ENCODE assay signal across 29 cellular contexts in the genomic region with DNA sequence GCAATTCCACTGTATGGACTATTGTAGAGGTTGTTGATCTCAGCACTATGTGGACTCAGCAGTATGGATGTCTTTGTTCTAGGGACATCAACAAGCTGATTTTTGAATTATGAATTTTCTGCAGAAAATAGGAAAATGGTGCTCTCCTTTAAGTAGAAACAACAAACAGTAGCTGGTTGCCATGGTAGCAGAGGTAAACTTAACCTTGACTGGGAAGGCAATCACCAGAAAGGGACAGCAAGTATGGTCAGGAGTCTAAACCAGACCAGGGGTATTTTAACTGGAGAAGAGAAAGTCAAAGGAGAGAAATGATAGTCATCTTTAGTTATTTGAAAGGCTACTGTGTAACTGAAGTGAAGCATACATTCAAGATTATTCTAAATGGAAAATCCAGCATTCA. TPM values are rescaled to one million over a fixed set of nuclear protein-coding genes. Genes with fewer than 3 reads are reported as not detected.
A peak's percentile ranks its signal among the peaks of the same experiment; 100 is the strongest.
DNase-seq lines count a peak whose midpoint lies in the region; ATAC-seq and TF ChIP-seq lines count a peak whose summit lies in the region.
"Had no signal": no experiment of that assay in that cellular context is flagged by ENCODE, and none has a peak within 500 bp of the region (broad histone marks: within the 10 kb centered on the region; RNA-seq: fewer than 3 reads in every experiment).

No MANE protein-coding gene starts in this region.

- H3K27me3 Mint-ChIP-seq in osteocyte (ENCODE audit: unreplicated experiment): no peaks in the 10 kb centered on the region
- H3K27me3 Mint-ChIP-seq in CD4-positive, alpha-beta T cell: no peaks in the 10 kb centered on the region
- H3K27me3 Mint-ChIP-seq: effector memory CD8-positive, alpha-beta T cell had no signal

- CTCF ChIA-PET in CD4-positive, alpha-beta T cell (lab: Charles Lee): no interaction called here

- H3K4me1 Mint-ChIP-seq in osteocyte (ENCODE audit: unreplicated experiment): peaks cover 74% of the 10 kb centered on the region
- H3K4me1 Mint-ChIP-seq in CD4-positive, alpha-beta T cell (ENCODE audit: low read depth): no peaks in the 10 kb centered on the region
- H3K4me1 Mint-ChIP-seq: naive B cell had no signal

- no peak for TF ChIP-seq EP300 in gastroesophageal sphincter (IDR thresholded peaks at IDR 0.05)

- no peak overlapping the region for H3K4me3 ChIP-seq in gastroesophageal sphincter
- H3K4me3 ChIP-seq: MG63, transverse colon had no signal

- intact Hi-C loops in CD4-positive, alpha-beta T cell (cut with DNase I, micrococcal nuclease): no loop called here

- H3K27ac ChIP-seq in CD4-positive, alpha-beta T cell (ENCODE audit: low read depth, low read length): no peak overlapping the region
- peak overlapping the region in 2 of 4 donors; percentile 39 to 61 for H3K27ac ChIP-seq in gastroesophageal sphincter
- H3K27ac ChIP-seq: foreskin keratinocyte, transverse colon had no signal

- H3K4me3 Mint-ChIP-seq in osteocyte (ENCODE audit: unreplicated experiment): no peak overlapping the region
- H3K4me3 Mint-ChIP-seq in CD4-positive, alpha-beta T cell: no peak overlapping the region
- H3K4me3 Mint-ChIP-seq: effector memory CD8-positive, alpha-beta T cell; naive B cell; T-helper 1 cell treated with Interleukin-12 subunit alpha and Interleukin-12 subunit beta and Interleukin-4 antibody, amounts not matched to agents 30 μg/mL and 1 μg/mL, for 36 hours had no signal

- no peak for TF ChIP-seq POLR2A in gastroesophageal sphincter (IDR thresholded peaks at IDR 0.05)

- peak overlapping the region; percentile 85 for H3K27ac Mint-ChIP-seq in osteocyte (ENCODE audit: unreplicated experiment)
- H3K27ac Mint-ChIP-seq in CD4-positive, alpha-beta T cell: no peak overlapping the region
- H3K27ac Mint-ChIP-seq: effector memory CD8-positive, alpha-beta T cell; naive B cell; T-helper 1 cell treated with Interleukin-12 subunit alpha and Interleukin-12 subunit beta and Interleukin-4 antibody, amounts not matched to agents 30 μg/mL and 1 μg/mL, for 36 hours had no signal

- no peaks in the 10 kb centered on the region for H3K36me3 ChIP-seq in gastroesophageal sphincter
- H3K36me3 ChIP-seq: MG63, transverse colon had no signal

- peaks cover 36 to 100% (median 47%) of the 10 kb centered on the region in 3 donors for H3K4me1 ChIP-seq in gastroesophageal sphincter

- H3K9me3 Mint-ChIP-seq in osteocyte (ENCODE audit: unreplicated experiment): no peaks in the 10 kb centered on the region
- H3K9me3 Mint-ChIP-seq in CD4-positive, alpha-beta T cell: peaks cover 1% of the 10 kb centered on the region
- H3K9me3 Mint-ChIP-seq: effector memory CD8-positive, alpha-beta T cell had no signal

- no peak for ATAC-seq in CD4-positive, alpha-beta T cell (ENCODE audit: poor library complexity)
- ATAC-seq in gastroesophageal sphincter: no peak
- no peak for ATAC-seq in stimulated activated naive CD8-positive, alpha-beta T cell treated with anti-CD3 and anti-CD28 coated beads, Interleukin-15, Interleukin-2, amounts not matched to agents 100 U/mL and 50 U/mL, for 24 hours
- ATAC-seq: effector memory CD8-positive, alpha-beta T cell; esophagus mucosa; foreskin keratinocyte; left colon had no signal

- no peaks in the 10 kb centered on the region for H3K9me3 ChIP-seq in CD4-positive, alpha-beta T cell (ENCODE audit: control insufficient read depth, low read length)
- H3K9me3 ChIP-seq in gastroesophageal sphincter: no peaks in the 10 kb centered on the region
- H3K9me3 ChIP-seq: MG63, SK-N-SH, transverse colon had no signal

- H3K27me3 ChIP-seq in CD4-positive, alpha-beta T cell (ENCODE audit: control insufficient read depth, insufficient read depth, low read length): no peaks in the 10 kb centered on the region
- no peaks in the 10 kb centered on the region for H3K27me3 ChIP-seq in gastroesophageal sphincter
- H3K27me3 ChIP-seq: foreskin keratinocyte, MG63, transverse colon had no signal

- POLR2A ChIA-PET in CD4-positive, alpha-beta T cell (lab: Charles Lee): no interaction called here

- TF ChIP-seq CTCF in osteocyte (IDR thresholded peaks at IDR 0.05) (no peak), gastroesophageal sphincter (IDR thresholded peaks at IDR 0.05) (no peak)
- TF ChIP-seq CTCF in CD4-positive, alpha-beta T cell (IDR thresholded peaks at IDR 0.05): no peak

- peaks cover 11% of the 10 kb centered on the region for H3K36me3 Mint-ChIP-seq in osteocyte (ENCODE audit: unreplicated experiment)
- no peaks in the 10 kb centered on the region for H3K36me3 Mint-ChIP-seq in CD4-positive, alpha-beta T cell (ENCODE audit: low read depth)
- H3K36me3 Mint-ChIP-seq: naive B cell had no signal

- DNase-seq in M059J (ENCODE audit: low read depth) (peak; percentile 59), astrocyte of the hippocampus (ENCODE audit: low read depth, low spot score) (peak; percentile 40), glomerular visceral epithelial cell (ENCODE audit: extremely low spot score) (peak; percentile 29), osteocyte (ENCODE audit: extremely low spot score, unreplicated experiment) (no peak)
- no peak for DNase-seq in CD4-positive, alpha-beta T cell
- DNase-seq in stimulated activated naive CD8-positive, alpha-beta T cell treated with anti-CD3 and anti-CD28 coated beads, Interleukin-15, Interleukin-2, amounts not matched to agents 100 U/mL and 50 U/mL, for 24 hours: no peak
- DNase-seq in activated CD4-positive, alpha-beta T cell treated with anti-CD3 and anti-CD28 coated beads, Interleukin-2, amount 50 U/mL, for 1 hour: no peak
- DNase-seq: ACHN; activated CD4-positive, alpha-beta T cell treated with anti-CD3 and anti-CD28 coated beads for 1 hour; activated CD8-positive, alpha-beta memory T cell treated with anti-CD3 and anti-CD28 coated beads for 24 hours; activated effector memory CD4-positive, alpha-beta T cell treated with anti-CD3 and anti-CD28 coated beads, Interleukin-2, amount 50 U/mL, for 16 hours; activated T-cell treated with anti-CD3 and anti-CD28 coated beads, Interleukin-2, amount 50 U/mL, for 1 hour; effector memory CD8-positive, alpha-beta T cell; foreskin keratinocyte; GF-D8; H7; left colon; MG63; naive B cell; NCI-H2029; NCI-H69; retina; SK-N-SH; small intestine; stimulated activated CD4-positive, alpha-beta T cell treated with anti-CD3 and anti-CD28 coated beads, Interleukin-2, amount 100 ng/mL, for 24 hours; transverse colon had no signal

RNA-seq across cellular contexts. Expression of gene WLS, which starts 22.3 kb away (rescaled TPM):
- 43.9 and 47.3 TPM in 2 replicates for total RNA-seq in M059J (2014; rRNA removed; shearing (Covaris generic))
- total RNA-seq in osteocyte: 334 and 341 TPM in 2 replicates
- under 1 TPM; 0.22 to 0.52 TPM for total RNA-seq in CD4-positive, alpha-beta T cell
- 100 to 1,000 TPM; 120 to 280 (median 263) TPM for total RNA-seq in gastroesophageal sphincter

Comparison
In these comparisons a context has a peak if more than half of its experiments do, and no peak if none do; other contexts are left out.
1. DNase-seq: peak in M059J (single experiment), astrocyte of the hippocampus (single experiment) and glomerular visceral epithelial cell (single experiment); none in osteocyte (single experiment), CD4-positive, alpha-beta T cell (0 of 10), stimulated activated naive CD8-positive, alpha-beta T cell treated with anti-CD3 and anti-CD28 coated beads, Interleukin-15, Interleukin-2, amounts not matched to agents 100 U/mL and 50 U/mL, for 24 hours (single experiment) and activated CD4-positive, alpha-beta T cell treated with anti-CD3 and anti-CD28 coated beads, Interleukin-2, amount 50 U/mL, for 1 hour (single experiment).
2. RNA of gene WLS, which starts 22.3 kb away (total RNA-seq): 334 to 341 TPM in osteocyte, 120 to 280 TPM in gastroesophageal sphincter and 43.9 to 47.3 TPM in M059J; 0.22 to 0.52 TPM in CD4-positive, alpha-beta T cell; every median in the first group is over 10 times any median in the second.